30 cellular contexts compared by ENCODE assay signal in genomic region chr13:18714889-18715288, GRCh38.
"Had no signal": no experiment of that assay in that cellular context is flagged by ENCODE, and none has a peak within 500 bp of the region (broad histone marks: within the 10 kb centered on the region; RNA-seq: fewer than 3 reads in every experiment).

No MANE protein-coding gene starts in this region.

- H3K27me3 ChIP-seq: neural progenitor cell, ovary, right lobe of liver, spleen, suprapubic skin, thyroid gland, tibial nerve, upper lobe of left lung, vagina had no signal

- H3K4me2 ChIP-seq: neural progenitor cell, smooth muscle cell had no signal

- DNase-seq: natural killer cell; occipital lobe; ovary; posterior cingulate gyrus; psoas muscle; right cardiac atrium; right lobe of liver; spleen; stimulated activated CD4-positive, alpha-beta T cell treated with anti-CD3 and anti-CD28 coated beads, Interleukin-12 subunit alpha, Interleukin-12 subunit beta, amount 100 ng/mL, for 4 hours; stimulated activated CD4-positive, alpha-beta T cell treated with anti-CD3 and anti-CD28 coated beads, Interleukin-1b, Interleukin-23, amount 100 ng/mL, for 48 hours; stimulated activated CD4-positive, alpha-beta T cell treated with anti-CD3 and anti-CD28 coated beads, Interleukin-4, amount 100 ng/mL, for 1 hour; stimulated activated CD4-positive, alpha-beta T cell treated with anti-CD3 and anti-CD28 coated beads, Interleukin-4, amount 100 ng/mL, for 4 hours; stimulated activated CD8-positive, alpha-beta memory T cell treated with anti-CD3 and anti-CD28 coated beads, Interleukin-4, amount 100 ng/mL, for 48 hours; stimulated activated naive CD4-positive, alpha-beta T cell; stimulated activated naive CD8-positive, alpha-beta T cell treated with anti-CD3 and anti-CD28 coated beads, Interleukin-15, amount 100 ng/mL, for 72 hours; stimulated activated naive CD8-positive, alpha-beta T cell treated with anti-CD3 and anti-CD28 coated beads, Interleukin-15, Interleukin-2, amounts not matched to agents 100 U/mL and 50 U/mL, for 24 hours; substantia nigra; thyroid gland; trophoblast cell; upper lobe of left lung had no signal

- H3K4me1 ChIP-seq: neural progenitor cell, parathyroid adenoma, psoas muscle, right lobe of liver, spleen, suprapubic skin, thyroid gland, upper lobe of left lung, vagina had no signal

- ATAC-seq: natural killer cell; psoas muscle; right cardiac atrium; right lobe of liver; stimulated activated memory B cell treated with anti-CD40 and anti-IgM and Interleukin-4, amounts not matched to agents 10 μg/mL and 1 μg/mL and 100 μg/mL, for 72 hours; stimulated activated naive CD8-positive, alpha-beta T cell treated with anti-CD3 and anti-CD28 coated beads, Interleukin-15, amount 100 ng/mL, for 72 hours; stimulated activated naive CD8-positive, alpha-beta T cell treated with anti-CD3 and anti-CD28 coated beads, Interleukin-15, Interleukin-2, amounts not matched to agents 100 U/mL and 50 U/mL, for 24 hours had no signal

- H3K79me2 ChIP-seq: parathyroid adenoma had no signal

- H2AFZ ChIP-seq: neural progenitor cell, parathyroid adenoma had no signal

- H3K27ac ChIP-seq: neural progenitor cell, ovary, parathyroid adenoma, psoas muscle, right lobe of liver, skin epidermis, spleen, suprapubic skin, thoracic aorta, thyroid gland, tibial nerve, upper lobe of left lung, vagina had no signal

- FAIRE-seq: urothelium cell line had no signal

- H3K9ac ChIP-seq: neural progenitor cell, parathyroid adenoma had no signal

- H3K4me3 ChIP-seq: neural progenitor cell, ovary, psoas muscle, right lobe of liver, skin epidermis, smooth muscle cell, spleen, suprapubic skin, thoracic aorta, thyroid gland, tibial nerve, upper lobe of left lung, vagina had no signal

- H3K9me3 ChIP-seq: ovary, psoas muscle, right lobe of liver, spleen, suprapubic skin, thoracic aorta, thyroid gland, tibial nerve, upper lobe of left lung, vagina had no signal

- H3K36me3 ChIP-seq: neural progenitor cell, ovary, right lobe of liver, spleen, suprapubic skin, thoracic aorta, thyroid gland, tibial nerve, upper lobe of left lung, vagina had no signal
